In the genomic region with DNA sequence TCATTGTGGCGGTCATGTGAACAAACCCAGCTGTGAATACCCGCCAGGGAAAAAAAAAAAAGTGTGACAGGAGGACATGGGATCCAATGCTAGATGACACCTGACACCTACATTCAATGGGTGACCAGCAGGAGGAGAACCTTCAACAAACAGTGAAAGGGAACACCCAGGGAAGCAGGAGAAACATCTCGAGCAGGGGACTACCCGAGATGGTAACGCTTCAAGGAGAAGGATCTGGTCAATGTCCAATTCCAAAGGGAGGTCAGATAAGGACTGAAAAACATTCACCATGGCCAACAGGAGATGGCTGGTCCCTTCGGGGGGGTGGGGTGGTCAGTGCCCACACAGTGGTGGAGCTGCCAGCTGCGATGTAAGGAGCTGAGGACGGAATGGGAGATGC, we compare ENCODE assay signal across 17 cellular contexts. TPM values are rescaled to one million over a fixed set of nuclear protein-coding genes. Genes with fewer than 3 reads are reported as not detected.
DNase-seq lines count a peak whose midpoint lies in the region; ATAC-seq, FAIRE-seq and TF ChIP-seq lines count a peak whose summit lies in the region.
"Had no signal": no experiment of that assay in that cellular context is flagged by ENCODE, and none has a peak within 500 bp of the region (broad histone marks: within the 10 kb centered on the region; RNA-seq: fewer than 3 reads in every experiment).

No MANE protein-coding gene starts in this region.

- H3K36me3 ChIP-seq in HepG2 (replicated peaks in 1 of 2; ENCODE audit: control insufficient read depth in 1 of 2, insufficient read depth in 2 of 2, low read length in 2 of 2) (no peaks in the 10 kb centered on the region), right lobe of liver (no peaks in the 10 kb centered on the region)
- H3K36me3 ChIP-seq: brain microvascular endothelial cell, esophagus muscularis mucosa, sigmoid colon had no signal

- TF ChIP-seq EP300 in HepG2 (IDR thresholded peaks at IDR 0.05; ENCODE audit: low read depth in 2 of 2, low read length in 2 of 2) = no peak
- TF ChIP-seq EP300 in HepG2 (CRISPR knock-in tag; IDR thresholded peaks at IDR 0.05; ENCODE audit: borderline replicate concordance) = no peak

- H3K9me3 ChIP-seq in HepG2 (ENCODE audit: low read length) = no peaks in the 10 kb centered on the region
- no peaks in the 10 kb centered on the region for H3K9me3 ChIP-seq in right lobe of liver
- H3K9me3 ChIP-seq: esophagus muscularis mucosa, sigmoid colon had no signal

- TF ChIP-seq CTCF in HepG2 (CRISPR knock-in tag; IDR thresholded peaks at IDR 0.05) = peak; percentile 31
- TF ChIP-seq CTCF in right lobe of liver (IDR thresholded peaks at IDR 0.05) = no peak

- in situ Hi-C loops in HepG2 (cut with HindIII; ENCODE audit: extremely low pct_ligation_motif_present, low pct_unique_long_range_greater_than_20kb) = loop anchor here (5.0 kb wide), 1 partner anchor 47 kb away; the partner anchor contains the start of gene PTPN14

- TF ChIP-seq RAD21 in HepG2 (CRISPR knock-in tag; IDR thresholded peaks at IDR 0.05) = no peak

- no peak for TF ChIP-seq POLR2A in HepG2 (IDR thresholded peaks at IDR 0.05; ENCODE audit: insufficient read depth in 1 of 2, low read depth in 2 of 2, low read length in 2 of 2)
- no peak for TF ChIP-seq POLR2A in right lobe of liver (IDR thresholded peaks at IDR 0.05)

- ATAC-seq in HepG2 (peak; percentile 33; the same call in 2 of the 3 replicates), right lobe of liver (no peak), GM21717 (IDR thresholded peaks at IDR 0.05; ENCODE audit: unreplicated experiment) (no peak), GM21360 (IDR thresholded peaks at IDR 0.05; ENCODE audit: unreplicated experiment) (no peak)

- intact Hi-C loops in HepG2 (cut with micrococcal nuclease; ENCODE audit: unreplicated experiment) (loop anchor here (5.0 kb wide), 1 partner anchor 43 kb away; no protein-coding TSS in a partner anchor), right lobe of liver (cut with DNase I) (no loop called here)

- FAIRE-seq in HepG2 (lab: Jason Lieb, UNC) = peak; percentile 44
- FAIRE-seq: GM19239 had no signal

- no peak overlapping the region for H3K27ac ChIP-seq in HepG2 (ENCODE audit: extremely low read length, insufficient read depth, low read length)
- no peak overlapping the region for H3K27ac ChIP-seq in right lobe of liver
- H3K27ac ChIP-seq: brain microvascular endothelial cell, esophagus muscularis mucosa, left ventricle myocardium inferior had no signal

- no peak overlapping the region for H3K4me2 ChIP-seq in HepG2 (ENCODE audit: low read depth, low read length)

- whole genome bisulfite sequencing in HepG2 (ENCODE audit: low lambda C conversion rate) = 83% methylated on average over 8 of the region's 8 CpGs
- WGBS in right lobe of liver (ENCODE audit: insufficient coverage, low coverage, low lambda C conversion rate, missing lambda C conversion rate) = 32% methylated on average over 6 of the region's 8 CpGs

- no TSS peak for BruUV-seq in HepG2 (replicated peaks; lab: Mats Ljungman, UMichigan)

- H3K79me2 ChIP-seq in HepG2 (ENCODE audit: insufficient read depth, low read length) = no peaks in the 10 kb centered on the region

- no peak overlapping the region for H3K9ac ChIP-seq in HepG2 (ENCODE audit: insufficient read depth, low read depth, low read length)

- H3K27me3 ChIP-seq in HepG2 (ENCODE audit: control insufficient read depth in 1 of 2, insufficient read depth in 2 of 2, low read length in 2 of 2) (no peaks in the 10 kb centered on the region), right lobe of liver (no peaks in the 10 kb centered on the region)
- H3K27me3 ChIP-seq: brain microvascular endothelial cell, esophagus muscularis mucosa, sigmoid colon had no signal

- H4K20me1 ChIP-seq in HepG2 (ENCODE audit: insufficient read depth, low read length) = no peaks in the 10 kb centered on the region

- peak; percentile 59 for DNase-seq in HepG2 (ENCODE audit: low spot score)
- DNase-seq in right lobe of liver = no peak
- peak; percentile 55 for DNase-seq in NCI-H69 (lab: John Stamatoyannopoulos, UW)
- DNase-seq in iPS-NIHi11 (ENCODE audit: low spot score) = peak; percentile 62
- DNase-seq in HuH-7.5 (ENCODE audit: low spot score) = no peak
- DNase-seq in NCI-H526 treated with DMSO at 0.1 percent for 48 hours (lab: John Stamatoyannopoulos, UW) = no peak
- DNase-seq: activated naive CD8-positive, alpha-beta T cell treated with anti-CD3 and anti-CD28 coated beads for 36 hours; brain microvascular endothelial cell; left ventricle myocardium inferior; NCI-H1436 treated with DMSO at 0.1 percent for 48 hours; nucleus accumbens; sigmoid colon; stimulated activated naive CD4-positive, alpha-beta T cell treated with Interleukin-2 at 50 U/mL for 16 hours had no signal

- H3K4me1 ChIP-seq in HepG2 (ENCODE audit: insufficient read depth, low read length) (peaks cover 51% of the 10 kb centered on the region), right lobe of liver (no peaks in the 10 kb centered on the region)

- CTCF ChIA-PET in HepG2 (lab: Yijun Ruan, JAX; ENCODE audit: low intra/inter-chr PET ratio, low total read pairs) = no interaction called here

- H3K4me3 ChIP-seq in HepG2 (replicated peaks in 1 of 3; ENCODE audit: insufficient read depth in 1 of 3, low read depth in 2 of 3, low read length in 3 of 3) (no peak overlapping the region), right lobe of liver (no peak overlapping the region)
- H3K4me3 ChIP-seq: esophagus muscularis mucosa, left ventricle myocardium inferior, sigmoid colon had no signal

- H2AFZ ChIP-seq in HepG2 (ENCODE audit: low read length) = no peak overlapping the region

- POLR2A ChIA-PET in HepG2 (lab: Yijun Ruan, JAX) = no interaction called here

TF ChIP-seq in HepG2, 621 proteins besides CTCF, POLR2A, EP300 and RAD21 (continues in another document):
- TF ChIP-seq SIX4 (CRISPR knock-in tag; IDR thresholded peaks at IDR 0.05) (peak; percentile 88), HNRNPUL1 (IDR thresholded peaks at IDR 0.05; ENCODE audit: low read depth, low read length) (no peak), TBX3 (IDR thresholded peaks at IDR 0.05; ENCODE audit: borderline replicate concordance) (no peak), CEBPB (IDR thresholded peaks at IDR 0.05; ENCODE audit: borderline replicate concordance, low read depth, low read length) (no peak), TFAP4 (IDR thresholded peaks at IDR 0.05; ENCODE audit: borderline replicate concordance, low read depth) (0 out of 2 replicates have a peak, but pooled peaks have one; percentile 17), ZBTB33 (CRISPR knock-in tag; IDR thresholded peaks at IDR 0.05) (peak; percentile 91), PAX8 (CRISPR knock-in tag; IDR thresholded peaks at IDR 0.05; ENCODE audit: borderline replicate concordance) (no peak)
- TF ChIP-seq, protein P1, sequence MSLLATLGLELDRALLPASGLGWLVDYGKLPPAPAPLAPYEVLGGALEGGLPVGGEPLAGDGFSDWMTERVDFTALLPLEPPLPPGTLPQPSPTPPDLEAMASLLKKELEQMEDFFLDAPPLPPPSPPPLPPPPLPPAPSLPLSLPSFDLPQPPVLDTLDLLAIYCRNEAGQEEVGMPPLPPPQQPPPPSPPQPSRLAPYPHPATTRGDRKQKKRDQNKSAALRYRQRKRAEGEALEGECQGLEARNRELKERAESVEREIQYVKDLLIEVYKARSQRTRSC (CRISPR knock-in tag; IDR thresholded peaks at IDR 0.05; ENCODE audit: low read depth) = no peak

RNA-seq across cellular contexts. Expression of gene PTPN14, which starts 46.3 kb away (rescaled TPM):
- total RNA-seq in HepG2 (2016; rRNA removed; fragmentation: Illumina TruSeq; extraction: Trizol) = 4.7 and 8.4 TPM in 2 replicates
- 0.62 and 1.8 TPM in 2 replicates for total RNA-seq in HepG2 (2016; cell fraction: cytosol; rRNA removed; fragmentation: Illumina TruSeq; extraction: Trizol; ENCODE audit: low read depth)
- 4.2 and 7.6 TPM in 2 replicates for total RNA-seq in HepG2 (2016; cell fraction: insoluble cytoplasmic fraction; rRNA removed; fragmentation: Illumina TruSeq; extraction: Trizol)
- 3.1 TPM in 2 replicates for total RNA-seq in HepG2 (2016; cell fraction: membrane; rRNA removed; fragmentation: Illumina TruSeq; extraction: Trizol)
- 7.0 and 8.7 TPM in 2 replicates for total RNA-seq in HepG2 (2016; cell fraction: nucleus; rRNA removed; fragmentation: Illumina TruSeq; extraction: Trizol)
- polyA plus RNA-seq in HepG2 (2011; rRNA removed) = 3.8 and 3.9 TPM in 2 replicates
- 2.5 and 3.0 TPM in 2 replicates for polyA plus RNA-seq in HepG2 (2011; cell fraction: cytosol; rRNA removed)
- polyA plus RNA-seq in HepG2 (2011; cell fraction: nucleus; rRNA removed) = 4.6 and 5.5 TPM in 2 replicates
- polyA plus RNA-seq in HepG2 (2012) = 2.9 and 3.3 TPM in 2 replicates
- polyA plus RNA-seq in HepG2 (2016; cell fraction: cytosol; fragmentation: Illumina TruSeq; extraction: Trizol; ENCODE audit: low read depth) = 0.25 and 0.35 TPM in 2 replicates
- polyA plus RNA-seq in HepG2 (2016; cell fraction: insoluble cytoplasmic fraction; fragmentation: Illumina TruSeq; extraction: Trizol; ENCODE audit: low read depth) = 3.8 and 4.5 TPM in 2 replicates
- polyA plus RNA-seq in HepG2 (2016; cell fraction: membrane; fragmentation: Illumina TruSeq; extraction: Trizol; ENCODE audit: low read depth) = 0.82 and 1.2 TPM in 2 replicates
- polyA plus RNA-seq in HepG2 (2016; cell fraction: nucleus; fragmentation: Illumina TruSeq; extraction: Trizol; ENCODE audit: insufficient read depth, low read depth) = 2.7 and 4.5 TPM in 2 replicates
- polyA minus RNA-seq in HepG2 (2011; rRNA and poly(A)+ RNA removed; ENCODE audit: low replicate concordance) = 16.6 and 45.9 TPM in 2 replicates
- 4.8 and 5.0 TPM in 2 replicates for polyA minus RNA-seq in HepG2 (2011; cell fraction: cytosol; rRNA and poly(A)+ RNA removed)
- polyA minus RNA-seq in HepG2 (2011; cell fraction: nucleus; rRNA and poly(A)+ RNA removed) = 10.2 and 13.1 TPM in 2 replicates
- 1 to 10 TPM; 1.6 to 4.6 (median 2.1) TPM for total RNA-seq in right lobe of liver

Comparison
In these comparisons a context has a peak if more than half of its experiments do, and no peak if none do; other contexts are left out.
1. DNase-seq: peak in HepG2 (single experiment), NCI-H69 (single experiment) and iPS-NIHi11 (single experiment); none in right lobe of liver (0 of 3), HuH-7.5 (single experiment) and NCI-H526 treated with DMSO at 0.1 percent for 48 hours (single experiment).